Comparison of ENCODE assay signal across 8 cellular contexts in the genomic region with DNA sequence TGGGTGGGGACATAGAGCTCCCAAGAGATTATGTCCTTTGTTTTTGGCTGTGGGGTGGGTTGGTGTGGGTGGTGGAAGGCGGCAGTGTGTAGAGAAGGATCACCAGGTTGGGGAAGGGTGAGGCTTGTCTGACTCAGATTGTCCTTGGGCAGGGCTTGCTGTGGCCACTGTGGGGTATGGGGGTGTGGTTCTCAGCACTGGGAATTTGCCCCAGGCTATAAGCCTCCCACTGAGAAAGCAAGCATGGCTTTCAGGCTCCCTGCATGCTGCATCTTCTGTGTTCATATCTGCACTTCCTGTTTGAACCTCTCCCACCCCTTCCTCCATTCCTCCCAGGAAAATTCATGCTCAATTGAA. TPM values are rescaled to one million over a fixed set of nuclear protein-coding genes. Genes with fewer than 3 reads are reported as not detected.
DNase-seq lines count a peak whose midpoint lies in the region; ATAC-seq lines count a peak whose summit lies in the region.

No MANE protein-coding gene starts in this region.

- H3K4me1 ChIP-seq in HUES48 (ENCODE audit: control insufficient read depth, insufficient read depth, low read length), result peaks cover 37% of the 10 kb centered on the region

- peaks cover 7 to 16% of the 10 kb centered on the region in 2 donors for H3K36me3 Mint-ChIP-seq in activated naive CD4-positive, alpha-beta T cell treated with anti-CD3 and anti-CD28 coated beads, Interleukin-2, amount 50 U/mL, for 72 hours

- H3K9ac ChIP-seq in HUES48 (ENCODE audit: low read depth, low read length), result no peak overlapping the region

- H3K27ac ChIP-seq in HUES48 (ENCODE audit: low read depth, low read length), result peak overlapping the region; percentile 88

- H3K27ac Mint-ChIP-seq in activated naive CD4-positive, alpha-beta T cell treated with anti-CD3 and anti-CD28 coated beads, Interleukin-2, amount 50 U/mL, for 72 hours, result peak overlapping the region; percentile 33 to 82

- H3K9me3 Mint-ChIP-seq in activated naive CD4-positive, alpha-beta T cell treated with anti-CD3 and anti-CD28 coated beads, Interleukin-2, amount 50 U/mL, for 72 hours, result no peaks in the 10 kb centered on the region

- no peaks in the 10 kb centered on the region for H3K36me3 ChIP-seq in HUES48 (ENCODE audit: control insufficient read depth, insufficient read depth, low read length)

- H3K27me3 ChIP-seq in HUES48 (ENCODE audit: control insufficient read depth, insufficient read depth, low read length), result peaks cover 17% of the 10 kb centered on the region

- ATAC-seq in activated naive CD4-positive, alpha-beta T cell treated with anti-CD3 and anti-CD28 coated beads, Interleukin-2, amount 50 U/mL, for 72 hours, result peak; percentile 50 to 56
- ATAC-seq in left lobe of liver (peak; percentile 34), HG03520 (IDR thresholded peaks at IDR 0.05; ENCODE audit: unreplicated experiment) (no peak), GM18873 (IDR thresholded peaks at IDR 0.05; ENCODE audit: low FRiP score, unreplicated experiment) (no peak)

- H3K9me3 ChIP-seq in HUES48 (ENCODE audit: control insufficient read depth, insufficient read depth, low read length), result no peaks in the 10 kb centered on the region

- DNase-seq in ELR (ENCODE audit: low read depth), result peak; percentile 98
- no peak for DNase-seq in activated naive CD4-positive, alpha-beta T cell treated with anti-CD3 and anti-CD28 coated beads, Interleukin-2, amount 50 U/mL, for 72 hours (ENCODE audit: low spot score in 2 of 2)
- DNase-seq in left lobe of liver (ENCODE audit: low spot score), result no peak
- DNase-seq in NCI-H1092 (lab: John Stamatoyannopoulos, UW), result no peak
- no peak for DNase-seq in activated effector memory CD4-positive, alpha-beta T cell treated with anti-CD3 and anti-CD28 coated beads, Interleukin-2, amount 50 U/mL, for 16 hours

- H3K4me3 ChIP-seq in HUES48 (ENCODE audit: low read depth, low read length), result no peak overlapping the region

RNA-seq across cellular contexts. Expression of a gene that starts 34.9 kb away (rescaled TPM):
- 10 to 100 TPM in 1 of 2 donors, 1 to 10 TPM in 1; 5.4 to 15.7 TPM for total RNA-seq in activated naive CD4-positive, alpha-beta T cell treated with anti-CD3 and anti-CD28 coated beads, Interleukin-2, amount 50 U/mL, for 72 hours
- total RNA-seq in left lobe of liver, result 9.2 TPM

Comparison
In these comparisons a context has a peak if more than half of its experiments do, and no peak if none do; other contexts are left out.
1. ATAC-seq: peak in activated naive CD4-positive, alpha-beta T cell treated with anti-CD3 and anti-CD28 coated beads, Interleukin-2, amount 50 U/mL, for 72 hours (2 of 2) and left lobe of liver (single experiment); none in HG03520 (single experiment) and GM18873 (single experiment).